ENCODE assay signal across 29 cellular contexts in genomic region chr2:112151701-112152440, GRCh38. TPM values are rescaled to one million over a fixed set of nuclear protein-coding genes. Genes with fewer than 3 reads are reported as not detected.
DNase-seq lines count a peak whose midpoint lies in the region; ATAC-seq and TF ChIP-seq lines count a peak whose summit lies in the region.
"Had no signal": no experiment of that assay in that cellular context is flagged by ENCODE, and none has a peak within 500 bp of the region (broad histone marks: within the 10 kb centered on the region; RNA-seq: fewer than 3 reads in every experiment).

No MANE protein-coding gene starts in this region.

- WGBS in smooth muscle cell (ENCODE audit: low lambda C conversion rate): 98% methylated on average over 18 of the region's 18 CpGs

- intact Hi-C loops in colonic mucosa (cut with DNase I) (no loop called here), upper lobe of right lung (cut with DNase I) (no loop called here)

- peak; percentile 32 for DNase-seq in activated CD8-positive, alpha-beta memory T cell treated with anti-CD3 and anti-CD28 coated beads for 24 hours
- DNase-seq in activated CD8-positive, alpha-beta memory T cell treated with anti-CD3 and anti-CD28 coated beads, Interleukin-2, amount 50 U/mL, for 48 hours: no peak
- DNase-seq in colonic mucosa: peak; percentile 6
- DNase-seq in osteoblast (ENCODE audit: insufficient read length, low spot score, missing footprints): no peak
- DNase-seq in upper lobe of right lung: peak; percentile 32
- no peak for DNase-seq in middle frontal gyrus (ENCODE audit: extremely low spot score, low spot score)
- no peak for DNase-seq in H7
- DNase-seq in smooth muscle cell (lab: John Stamatoyannopoulos, UW; ENCODE audit: unreplicated experiment): no peak
- DNase-seq: 8988T; activated B cell treated with CpG ODN at 0.5 μM for 24 hours; activated naive CD4-positive, alpha-beta T cell treated with anti-CD3 and anti-CD28 coated beads, Interleukin-2, amount 10 ng/mL, durations not matched to agents 7 days and 5 days; activated T-cell treated with anti-CD3 and anti-CD28 coated beads, Interleukin-2, amount 50 U/mL, for 72 hours; AML-193; amniotic stem cell; CD8-positive, alpha-beta memory T cell; hippocampal formation; left ventricle myocardium inferior; MG63; NCI-H2107; NCI-H446 treated with DMSO at 0.1 percent for 48 hours; NK-92 treated with Interleukin-12 subunit alpha and Interleukin-12 subunit beta, amount 100 ng/mL, for 24 hours; psoas muscle; SIG-M5; small intestine; stimulated activated CD4-positive, alpha-beta T cell treated with anti-CD3 and anti-CD28 coated beads, Interleukin-2, amount 100 ng/mL, for 24 hours; SW 1271 had no signal

- H3K4me1 ChIP-seq in colonic mucosa: no peaks in the 10 kb centered on the region
- peaks cover 72% of the 10 kb centered on the region for H3K4me1 ChIP-seq in osteoblast (ENCODE audit: insufficient read depth, low read length)
- H3K4me1 ChIP-seq in upper lobe of right lung: peaks cover 5% of the 10 kb centered on the region
- peaks cover 9% of the 10 kb centered on the region for H3K4me1 ChIP-seq in smooth muscle cell (ENCODE audit: low read depth)
- H3K4me1 ChIP-seq: gastroesophageal sphincter, psoas muscle had no signal

- H3F3A ChIP-seq in smooth muscle cell (ENCODE audit: low read depth): no peaks in the 10 kb centered on the region

- no peaks in the 10 kb centered on the region for H4K20me1 ChIP-seq in osteoblast (ENCODE audit: insufficient read depth, low read length)
- H4K20me1 ChIP-seq in smooth muscle cell (ENCODE audit: low read depth): no peaks in the 10 kb centered on the region

- H2AFZ ChIP-seq in osteoblast (ENCODE audit: low read length): no peak overlapping the region
- no peak overlapping the region for H2AFZ ChIP-seq in smooth muscle cell (ENCODE audit: low read depth)

- H3K9ac ChIP-seq in colonic mucosa (ENCODE audit: low read depth in 2 of 2, low read length in 2 of 2): no peak overlapping the region
- no peak overlapping the region for H3K9ac ChIP-seq in smooth muscle cell (ENCODE audit: low read depth)

- H3K9me3 ChIP-seq in colonic mucosa (no peaks in the 10 kb centered on the region), osteoblast (ENCODE audit: low read depth, low read length) (no peaks in the 10 kb centered on the region), upper lobe of right lung (no peaks in the 10 kb centered on the region), smooth muscle cell (replicated peaks; ENCODE audit: low read depth) (no peaks in the 10 kb centered on the region)
- H3K9me3 ChIP-seq: gastroesophageal sphincter, left ventricle myocardium inferior, MG63, psoas muscle had no signal

- H3K4me2 ChIP-seq in osteoblast (ENCODE audit: insufficient read depth, low read length): no peak overlapping the region
- no peak overlapping the region for H3K4me2 ChIP-seq in smooth muscle cell

- no peaks in the 10 kb centered on the region for H3K27me3 ChIP-seq in colonic mucosa
- no peaks in the 10 kb centered on the region for H3K27me3 ChIP-seq in osteoblast (ENCODE audit: insufficient read depth, low read length)
- H3K27me3 ChIP-seq in upper lobe of right lung: no peaks in the 10 kb centered on the region
- no peaks in the 10 kb centered on the region for H3K27me3 ChIP-seq in H7 (ENCODE audit: control insufficient read depth, insufficient read depth, low read length)
- no peaks in the 10 kb centered on the region for H3K27me3 ChIP-seq in smooth muscle cell (ENCODE audit: low read depth)
- H3K27me3 ChIP-seq: gastroesophageal sphincter, MG63 had no signal

- ATAC-seq in upper lobe of right lung: no peak
- ATAC-seq: activated T-cell treated with anti-CD3 and anti-CD28 coated beads, Interleukin-2, amount 50 U/mL, for 72 hours; gastroesophageal sphincter; Panc1; psoas muscle had no signal

- no peaks in the 10 kb centered on the region for H3K36me3 ChIP-seq in colonic mucosa
- H3K36me3 ChIP-seq in osteoblast (ENCODE audit: insufficient read depth, low read length): no peaks in the 10 kb centered on the region
- H3K36me3 ChIP-seq in upper lobe of right lung: no peaks in the 10 kb centered on the region
- H3K36me3 ChIP-seq in H7 (replicated peaks; ENCODE audit: control insufficient read depth, insufficient read depth, low read length): no peaks in the 10 kb centered on the region
- no peaks in the 10 kb centered on the region for H3K36me3 ChIP-seq in smooth muscle cell (ENCODE audit: low read depth)
- H3K36me3 ChIP-seq: gastroesophageal sphincter, left ventricle myocardium inferior, MG63 had no signal

- no peak overlapping the region for H3K4me3 ChIP-seq in colonic mucosa
- H3K4me3 ChIP-seq in osteoblast (ENCODE audit: insufficient read depth, low read length): no peak overlapping the region
- no peak overlapping the region for H3K4me3 ChIP-seq in upper lobe of right lung
- no peak overlapping the region for H3K4me3 ChIP-seq in H7 (ENCODE audit: insufficient read depth, low read depth, low read length)
- no peak overlapping the region for H3K4me3 ChIP-seq in smooth muscle cell
- H3K4me3 ChIP-seq: gastroesophageal sphincter, left ventricle myocardium inferior, MG63, psoas muscle had no signal

- H3K79me2 ChIP-seq in osteoblast (ENCODE audit: insufficient read depth, low read length) (peaks cover 3% of the 10 kb centered on the region), smooth muscle cell (ENCODE audit: low read depth) (no peaks in the 10 kb centered on the region)

- no peak for TF ChIP-seq CTCF in colonic mucosa (IDR thresholded peaks at IDR 0.05)
- TF ChIP-seq CTCF in osteoblast (IDR thresholded peaks at IDR 0.05; ENCODE audit: extremely low read depth, low read depth, low read length): no peak
- no peak for TF ChIP-seq CTCF in upper lobe of right lung (IDR thresholded peaks at IDR 0.05)
- TF ChIP-seq CTCF in smooth muscle cell (IDR thresholded peaks at IDR 0.05; ENCODE audit: borderline replicate concordance, insufficient read depth, poor library complexity, severe bottlenecking): no peak

- H3K27ac ChIP-seq in colonic mucosa (no peak overlapping the region), osteoblast (ENCODE audit: low read depth, low read length) (peak overlapping the region; percentile 98), upper lobe of right lung (no peak overlapping the region), smooth muscle cell (ENCODE audit: low read depth) (no peak overlapping the region)
- H3K27ac ChIP-seq: gastroesophageal sphincter had no signal

RNA-seq across cellular contexts. Expression of gene FBLN7, which starts 13.7 kb away (rescaled TPM):
- total RNA-seq in colonic mucosa (under 1 TPM; 0.10 to 0.66 TPM), osteoblast (5.3 and 5.8 TPM in 2 replicates), upper lobe of right lung (5.4 TPM), smooth muscle cell (1.1 and 3.2 TPM in 2 replicates)
- 0.04 and 0.38 TPM in 2 replicates for total RNA-seq in H7 (2014; rRNA removed; shearing (Covaris generic))
- 1.7 and 2.7 TPM in 2 replicates for polyA plus RNA-seq in smooth muscle cell
- polyA plus RNA-seq: immature natural killer cell had no signal

Comparison
In these comparisons a context has a peak if more than half of its experiments do, and no peak if none do; other contexts are left out.
1. DNase-seq: peak in activated CD8-positive, alpha-beta memory T cell treated with anti-CD3 and anti-CD28 coated beads for 24 hours (single experiment), colonic mucosa (single experiment) and upper lobe of right lung (single experiment); none in activated CD8-positive, alpha-beta memory T cell treated with anti-CD3 and anti-CD28 coated beads, Interleukin-2, amount 50 U/mL, for 48 hours (single experiment), osteoblast (single experiment), middle frontal gyrus (single experiment), H7 (single experiment) and smooth muscle cell (single experiment).